Comparison of ENCODE assay signal across 25 cellular contexts in the genomic region with DNA sequence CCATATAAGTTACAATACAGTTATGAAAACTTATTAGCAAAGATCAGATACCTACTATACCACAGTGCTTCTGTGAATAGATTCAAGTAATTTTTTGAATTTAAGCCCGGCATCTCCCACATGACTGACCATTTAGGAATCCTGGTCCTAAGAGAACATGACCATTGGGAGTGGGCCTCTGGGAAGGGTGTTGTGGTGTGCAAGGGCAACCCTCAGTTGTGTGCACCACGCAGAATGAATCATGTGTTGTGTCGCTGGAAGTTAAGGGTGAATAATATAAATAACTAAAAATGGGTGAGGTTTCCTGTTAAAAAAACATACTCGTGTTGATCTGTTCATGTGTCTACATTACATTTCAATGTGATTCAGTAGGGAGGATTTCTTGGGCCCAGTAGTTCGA. TPM values are rescaled to one million over a fixed set of nuclear protein-coding genes. Genes with fewer than 3 reads are reported as not detected.
DNase-seq lines count a peak whose midpoint lies in the region; ATAC-seq and TF ChIP-seq lines count a peak whose summit lies in the region.
"Had no signal": no experiment of that assay in that cellular context is flagged by ENCODE, and none has a peak within 500 bp of the region (broad histone marks: within the 10 kb centered on the region; RNA-seq: fewer than 3 reads in every experiment).

No MANE protein-coding gene starts in this region.

- H3K27me3 Mint-ChIP-seq in osteocyte (ENCODE audit: unreplicated experiment), result no peaks in the 10 kb centered on the region

- no peak for TF ChIP-seq CTCF in fibroblast of mammary gland (conservative IDR thresholded peaks at IDR 0.05; ENCODE audit: control insufficient read depth, insufficient read depth, low read depth, low read length)
- no peak for TF ChIP-seq CTCF in osteocyte (IDR thresholded peaks at IDR 0.05)

- H3K4me3 Mint-ChIP-seq in osteocyte (ENCODE audit: unreplicated experiment), result no peak overlapping the region
- H3K4me3 Mint-ChIP-seq: activated naive CD8-positive, alpha-beta T cell treated with anti-CD3 and anti-CD28 coated beads, Interleukin-2, amount 10 ng/mL, durations not matched to agents 7 days and 5 days; activated T-helper 17 cell treated with anti-CD3 and anti-CD28 coated beads, Interleukin-2, amount 50 U/mL, for 72 hours; CD4-positive, alpha-beta T cell; endodermal cell had no signal

- no peaks in the 10 kb centered on the region for H3K36me3 Mint-ChIP-seq in osteocyte (ENCODE audit: unreplicated experiment)
- H3K36me3 Mint-ChIP-seq: activated naive CD8-positive, alpha-beta T cell treated with anti-CD3 and anti-CD28 coated beads, Interleukin-2, amount 10 ng/mL, durations not matched to agents 7 days and 5 days had no signal

- no peak overlapping the region for H3K4me3 ChIP-seq in fibroblast of mammary gland (ENCODE audit: control insufficient read depth, low read depth, low read length)
- H3K4me3 ChIP-seq: gastroesophageal sphincter, left lung, right lobe of liver, SJCRH30, upper lobe of left lung had no signal

- H3K27ac Mint-ChIP-seq in osteocyte (ENCODE audit: unreplicated experiment), result peak overlapping the region; percentile 79
- H3K27ac Mint-ChIP-seq: activated naive CD8-positive, alpha-beta T cell treated with anti-CD3 and anti-CD28 coated beads, Interleukin-2, amount 10 ng/mL, durations not matched to agents 7 days and 5 days; activated T-helper 17 cell treated with anti-CD3 and anti-CD28 coated beads, Interleukin-2, amount 50 U/mL, for 72 hours; CD4-positive, alpha-beta T cell; endodermal cell had no signal

- peak; percentile 18 for DNase-seq in H4 (ENCODE audit: low spot score)
- peak; percentile 34 for DNase-seq in amniotic stem cell (lab: John Stamatoyannopoulos, UW)
- peak; percentile 58 for DNase-seq in fibroblast of mammary gland (ENCODE audit: low read depth)
- DNase-seq in osteocyte (ENCODE audit: extremely low spot score, unreplicated experiment), result no peak
- DNase-seq in NCI-H1694 (lab: John Stamatoyannopoulos, UW), result no peak
- DNase-seq in stimulated activated CD4-positive, alpha-beta T cell treated with anti-CD3 and anti-CD28 coated beads, Interleukin-1b, Interleukin-23, amount 100 ng/mL, for 48 hours, result no peak
- DNase-seq in inferior parietal cortex (ENCODE audit: extremely low spot score), result no peak
- DNase-seq: activated CD4-positive, CD25-positive, alpha-beta regulatory T cell treated with anti-CD3 and anti-CD28 coated beads, Interleukin-2, amount 50 U/mL, for 72 hours; activated naive CD8-positive, alpha-beta T cell treated with anti-CD3 and anti-CD28 coated beads, Interleukin-2, amount 10 ng/mL, durations not matched to agents 7 days and 5 days; CD4-positive, alpha-beta T cell; cerebellar nuclear complex; endodermal cell; left lung; MM.1S; NCI-H2029; NCI-H510A; nucleus accumbens; right lobe of liver; SJCRH30; stimulated activated naive CD8-positive, alpha-beta T cell treated with anti-CD3 and anti-CD28 coated beads, Interleukin-15, Interleukin-2, amounts not matched to agents 100 U/mL and 50 U/mL, for 24 hours; T-helper 2 cell; upper lobe of left lung had no signal

- H3K9me3 Mint-ChIP-seq in osteocyte (ENCODE audit: unreplicated experiment), result no peaks in the 10 kb centered on the region
- H3K9me3 Mint-ChIP-seq: activated naive CD8-positive, alpha-beta T cell treated with anti-CD3 and anti-CD28 coated beads, Interleukin-2, amount 10 ng/mL, durations not matched to agents 7 days and 5 days; activated T-helper 17 cell treated with anti-CD3 and anti-CD28 coated beads, Interleukin-2, amount 50 U/mL, for 72 hours; CD4-positive, alpha-beta T cell; endodermal cell had no signal

- H3K4me1 Mint-ChIP-seq in osteocyte (ENCODE audit: unreplicated experiment), result peaks cover 32% of the 10 kb centered on the region
- H3K4me1 Mint-ChIP-seq: activated naive CD8-positive, alpha-beta T cell treated with anti-CD3 and anti-CD28 coated beads, Interleukin-2, amount 10 ng/mL, durations not matched to agents 7 days and 5 days; activated T-helper 17 cell treated with anti-CD3 and anti-CD28 coated beads, Interleukin-2, amount 50 U/mL, for 72 hours; endodermal cell had no signal

- no peak for ATAC-seq in HG03469 (IDR thresholded peaks at IDR 0.05; ENCODE audit: unreplicated experiment)
- ATAC-seq: activated T-helper 17 cell treated with anti-CD3 and anti-CD28 coated beads, Interleukin-2, amount 50 U/mL, for 72 hours; gastroesophageal sphincter; left lung; right lobe of liver; stimulated activated naive CD8-positive, alpha-beta T cell treated with anti-CD3 and anti-CD28 coated beads, Interleukin-15, Interleukin-2, amounts not matched to agents 100 U/mL and 50 U/mL, for 24 hours had no signal

RNA-seq across cellular contexts. Expression of gene CPE, which starts 15.5 kb away (rescaled TPM):
- 18.5 and 21.4 TPM in 2 replicates for total RNA-seq in H4 (2014; rRNA removed; shearing (Covaris generic))
- 190 and 195 TPM in 2 replicates for total RNA-seq in osteocyte
- total RNA-seq: activated naive CD8-positive, alpha-beta T cell treated with anti-CD3 and anti-CD28 coated beads, Interleukin-2, amount 10 ng/mL, durations not matched to agents 7 days and 5 days; activated T-helper 17 cell treated with anti-CD3 and anti-CD28 coated beads, Interleukin-2, amount 50 U/mL, for 72 hours; CD4-positive, alpha-beta T cell; SJCRH30 had no signal

Comparison
In these comparisons a context has a peak if more than half of its experiments do, and no peak if none do; other contexts are left out.
1. DNase-seq: peak in H4 (single experiment), amniotic stem cell (single experiment) and fibroblast of mammary gland (single experiment); none in osteocyte (single experiment), NCI-H1694 (single experiment), stimulated activated CD4-positive, alpha-beta T cell treated with anti-CD3 and anti-CD28 coated beads, Interleukin-1b, Interleukin-23, amount 100 ng/mL, for 48 hours (single experiment) and inferior parietal cortex (single experiment).